Comparison of ENCODE assay signal across 9 cellular contexts in the genomic region with DNA sequence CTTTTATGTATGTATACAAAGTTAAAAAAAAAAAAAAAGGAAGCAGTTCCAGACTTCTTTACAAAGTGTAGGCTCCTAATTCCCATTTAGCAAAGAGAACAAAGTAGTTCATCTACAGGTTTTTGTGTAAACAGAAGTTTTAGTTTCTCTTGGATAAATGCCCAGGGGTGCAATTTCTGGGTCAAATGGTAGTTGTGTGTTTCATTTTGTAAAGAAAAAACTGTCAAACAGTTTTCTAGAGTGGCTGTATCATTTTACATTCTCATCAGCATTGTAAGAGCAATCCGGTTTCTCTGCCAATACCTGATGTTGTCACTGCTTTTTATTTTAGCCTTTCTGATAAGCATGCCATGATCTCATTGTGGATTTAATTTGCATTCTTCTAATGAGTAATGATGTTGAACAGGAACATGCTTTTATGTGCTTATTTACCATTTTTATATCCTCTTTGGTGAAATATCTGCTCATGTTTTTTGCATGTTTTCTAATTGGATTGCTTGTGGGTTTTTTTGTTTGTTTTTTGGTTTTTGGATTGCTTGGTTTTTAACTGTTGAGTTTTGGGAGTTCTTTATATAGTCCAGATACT. TPM values are rescaled to one million over a fixed set of nuclear protein-coding genes. Genes with fewer than 3 reads are reported as not detected.
DNase-seq lines count a peak whose midpoint lies in the region; ATAC-seq and TF ChIP-seq lines count a peak whose summit lies in the region.
"Had no signal": no experiment of that assay in that cellular context is flagged by ENCODE, and none has a peak within 500 bp of the region (broad histone marks: within the 10 kb centered on the region; RNA-seq: fewer than 3 reads in every experiment).

No MANE protein-coding gene starts in this region.

- in situ Hi-C loops in GM13977 (cut with MboI; ENCODE audit: low pct_unique_long_range_greater_than_20kb, low sequenced_read_pairs, unreplicated experiment) = no loop called here

- H3K27me3 Mint-ChIP-seq in progenitor cell of endocrine pancreas = no peaks in the 10 kb centered on the region

- peak; percentile 45 for DNase-seq in GM13977 (ENCODE audit: low spot score)
- DNase-seq in RWPE2 (ENCODE audit: low spot score) = no peak
- DNase-seq in left colon = no peak
- no peak for DNase-seq in progenitor cell of endocrine pancreas (ENCODE audit: low spot score, unreplicated experiment)
- DNase-seq in effector CD8-positive, alpha-beta T cell (lab: John Stamatoyannopoulos, UW) = no peak
- DNase-seq in spleen = no peak

- H3K4me1 ChIP-seq in RWPE2 (ENCODE audit: insufficient read depth, poor library complexity, severe bottlenecking) (peaks cover 12% of the 10 kb centered on the region), spleen (peaks cover 0 to 19% (median 10%) of the 10 kb centered on the region in 6 donors)

- H3K27ac Mint-ChIP-seq in progenitor cell of endocrine pancreas = no peak overlapping the region

- H3K9me3 Mint-ChIP-seq in progenitor cell of endocrine pancreas (ENCODE audit: low read depth) = no peaks in the 10 kb centered on the region

- no peak overlapping the region for H3K4me3 Mint-ChIP-seq in progenitor cell of endocrine pancreas (ENCODE audit: low read depth)

- H3K4me3 ChIP-seq in RWPE2 (ENCODE audit: severe bottlenecking) (no peak overlapping the region), spleen (no peak overlapping the region)
- H3K4me3 ChIP-seq: cardiac muscle cell had no signal

- TF ChIP-seq CTCF in GM13977 (IDR thresholded peaks at IDR 0.05; ENCODE audit: extremely low read depth, insufficient read depth, missing control alignments) = no peak
- no peak for TF ChIP-seq CTCF in RWPE2 (IDR thresholded peaks at IDR 0.05; ENCODE audit: poor library complexity, severe bottlenecking)
- TF ChIP-seq CTCF in progenitor cell of endocrine pancreas (IDR thresholded peaks at IDR 0.05; ENCODE audit: unreplicated experiment) = no peak
- TF ChIP-seq CTCF in spleen (IDR thresholded peaks at IDR 0.05 in 8 of 11, conservative IDR thresholded peaks at IDR 0.05 in 3 of 11) = no peak

- no peak for TF ChIP-seq POLR2A in spleen (IDR thresholded peaks at IDR 0.05)

- H3K27me3 ChIP-seq in RWPE2 (ENCODE audit: insufficient read depth, poor library complexity, severe bottlenecking) (no peaks in the 10 kb centered on the region), spleen (replicated peaks in 1 of 7) (no peaks in the 10 kb centered on the region)
- H3K27me3 ChIP-seq: cardiac muscle cell had no signal

- H3K27ac ChIP-seq in RWPE2 (ENCODE audit: poor library complexity, severe bottlenecking) = no peak overlapping the region
- H3K27ac ChIP-seq in spleen = peak overlapping the region in 4 of 8 donors; percentile 5 to 50 (median 27)
- H3K27ac ChIP-seq: cardiac muscle cell had no signal

- no peaks in the 10 kb centered on the region for H3K36me3 Mint-ChIP-seq in progenitor cell of endocrine pancreas (ENCODE audit: insufficient read depth)

- 37 to 50% (median 43%) methylated on average over 1 of the region's 1 CpG for WGBS in spleen, 5 donors

- peaks cover 4% of the 10 kb centered on the region for H3K4me1 Mint-ChIP-seq in progenitor cell of endocrine pancreas (ENCODE audit: low read depth)

- ATAC-seq in HG03135 (IDR thresholded peaks at IDR 0.05; ENCODE audit: unreplicated experiment) (peak; percentile 70), RWPE2 (ENCODE audit: low read depth) (peak; percentile 23; the same call in 2 of the 3 replicates), left colon (peak; percentile 81), HG03460 (IDR thresholded peaks at IDR 0.05; ENCODE audit: unreplicated experiment) (no peak)

- H3K36me3 ChIP-seq in RWPE2 (ENCODE audit: low read depth) = no peaks in the 10 kb centered on the region
- H3K36me3 ChIP-seq in spleen = peaks cover 0 to 10% (median 0%) of the 10 kb centered on the region in 6 donors
- H3K36me3 ChIP-seq: cardiac muscle cell had no signal

- intact Hi-C loops in left colon (cut with DNase I, micrococcal nuclease) = no loop called here
- intact Hi-C loops in spleen (cut with DNase I; ENCODE audit: low total_unique reads) = no loop called here

- H3K9me3 ChIP-seq in RWPE2 (ENCODE audit: severe bottlenecking) = no peaks in the 10 kb centered on the region
- H3K9me3 ChIP-seq in spleen = no peaks in the 10 kb centered on the region

RNA-seq across cellular contexts. Expression of a gene that starts 16.6 kb away (rescaled TPM):
- total RNA-seq in left colon (10 to 100 TPM; 35.2 to 50.7 TPM), progenitor cell of endocrine pancreas (63.9 and 69.9 TPM in 2 replicates), spleen (10 to 100 TPM; 53.8 to 88.1 (median 73.6) TPM)
- polyA plus RNA-seq in spleen = 10 to 100 TPM; 34.1 to 47.5 (median 35.5) TPM
